In the genomic region with DNA sequence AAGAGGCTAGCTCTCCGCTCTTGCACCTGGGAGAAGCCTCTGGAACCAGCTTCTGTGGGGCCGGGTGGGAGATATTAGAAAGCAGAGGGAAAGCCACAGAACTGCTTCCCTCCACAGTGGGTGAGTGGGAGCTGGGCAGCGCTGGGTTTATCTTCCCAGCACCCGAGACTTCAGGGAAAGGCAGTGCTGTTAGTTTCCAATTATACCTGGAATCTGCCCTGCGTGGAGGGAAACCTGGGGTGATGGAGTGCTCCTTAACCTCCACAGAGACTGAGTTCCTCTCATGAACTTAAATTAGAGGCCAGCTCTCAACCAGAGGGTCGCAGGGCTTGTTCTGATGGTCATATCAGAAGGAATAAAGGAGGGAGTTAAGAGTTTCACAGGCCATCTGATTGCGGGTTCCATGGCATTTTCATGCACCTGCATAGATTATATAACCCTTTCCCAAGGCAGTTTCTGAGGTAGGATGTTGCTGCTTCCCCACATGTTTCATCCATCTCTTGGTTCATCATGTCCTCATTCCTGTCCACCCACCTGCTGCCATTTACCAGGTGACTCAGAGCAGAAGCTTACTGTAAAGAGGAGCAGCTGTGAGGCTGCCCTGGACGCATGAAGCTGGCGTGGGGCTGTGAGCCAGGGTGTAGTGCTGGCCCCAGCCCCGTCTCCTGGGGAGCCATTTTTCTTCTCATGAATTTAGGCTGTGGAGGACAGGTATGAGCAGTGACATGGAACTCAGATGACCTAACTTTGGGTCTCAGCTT, we compare ENCODE assay signal across 1 cellular context.
TF ChIP-seq lines count a peak whose summit lies in the region.

No MANE protein-coding gene starts in this region.

TF ChIP-seq in GM23338, 12 proteins besides CTCF, POLR2A, EP300 and RAD21 (continued from another document):
- TF ChIP-seq STAT1 (IDR thresholded peaks at IDR 0.05; ENCODE audit: unreplicated experiment) (no peak), POLR2AphosphoS5 (IDR thresholded peaks at IDR 0.05; ENCODE audit: low read depth) (no peak)
